ENCODE assay signal across 1 cellular context in genomic region chr19:56121180-56122167, GRCh38.
TF ChIP-seq lines count a peak whose summit lies in the region.

ZNF787 (minus strand) TSS chr19:56121295; CDS start chr19:56103217, 18,078 bp downstream.

TF ChIP-seq in HepG2, 621 proteins besides CTCF, POLR2A, EP300 and RAD21 (continued from another document and continues in another):
- TF ChIP-seq MNT (IDR thresholded peaks at IDR 0.05): peak; percentile 45; the same call in 1 of the 2 replicates
- peak; percentile 63; the same call in 1 of the 2 replicates for TF ChIP-seq ZNF280D (CRISPR knock-in tag; IDR thresholded peaks at IDR 0.05)
- TF ChIP-seq REL (CRISPR knock-in tag; conservative IDR thresholded peaks at IDR 0.05): no peak
- no peak for TF ChIP-seq SNAPC2 (CRISPR knock-in tag; IDR thresholded peaks at IDR 0.05)
- no peak for TF ChIP-seq ZNF251 (CRISPR knock-in tag; IDR thresholded peaks at IDR 0.05)
- peak; percentile 74; the same call in 1 of the 2 replicates for TF ChIP-seq SMAD1 (CRISPR knock-in tag; IDR thresholded peaks at IDR 0.05; ENCODE audit: borderline replicate concordance, low read depth)
- TF ChIP-seq NFYC (CRISPR knock-in tag; IDR thresholded peaks at IDR 0.05): no peak
- TF ChIP-seq YEATS4 (CRISPR knock-in tag; IDR thresholded peaks at IDR 0.05; ENCODE audit: borderline replicate concordance): 0 out of 2 replicates have a peak, but pooled peaks have one; percentile 24
- no peak for TF ChIP-seq NFYB (CRISPR knock-in tag; IDR thresholded peaks at IDR 0.05)
- TF ChIP-seq ASH2L (IDR thresholded peaks at IDR 0.05; ENCODE audit: insufficient read length, low read depth, low read length): peak; percentile 58
- no peak for TF ChIP-seq NKX3-1 (CRISPR knock-in tag; IDR thresholded peaks at IDR 0.05)
- no peak for TF ChIP-seq ZNF776 (CRISPR knock-in tag; IDR thresholded peaks at IDR 0.05)
- peak; percentile 95 for TF ChIP-seq ETV5 (CRISPR knock-in tag; IDR thresholded peaks at IDR 0.05; ENCODE audit: borderline replicate concordance)
- no peak for TF ChIP-seq RXRA (CRISPR knock-in tag; IDR thresholded peaks at IDR 0.05)
- TF ChIP-seq ZNF782 (CRISPR knock-in tag; IDR thresholded peaks at IDR 0.05; ENCODE audit: borderline replicate concordance): peak; percentile 73; the same call in 1 of the 2 replicates
- TF ChIP-seq ZFP1 (CRISPR knock-in tag; IDR thresholded peaks at IDR 0.05): no peak
- peak; percentile 60; the same call in 1 of the 2 replicates for TF ChIP-seq ZNF414 (CRISPR knock-in tag; IDR thresholded peaks at IDR 0.05)
- no peak; the same call in 1 of the 2 replicates for TF ChIP-seq ZNF331 (CRISPR knock-in tag; IDR thresholded peaks at IDR 0.05)
- peak; percentile 57; the same call in 1 of the 2 replicates for TF ChIP-seq ERF (CRISPR knock-in tag; IDR thresholded peaks at IDR 0.05)
- TF ChIP-seq PBX3 (CRISPR knock-in tag; IDR thresholded peaks at IDR 0.05; ENCODE audit: borderline replicate concordance): no peak
- TF ChIP-seq ZNF44 (CRISPR knock-in tag; IDR thresholded peaks at IDR 0.05): no peak
- TF ChIP-seq NR1H2 (CRISPR knock-in tag; IDR thresholded peaks at IDR 0.05; ENCODE audit: borderline replicate concordance, low read depth): no peak
- TF ChIP-seq ZNF550 (CRISPR knock-in tag; IDR thresholded peaks at IDR 0.05; ENCODE audit: borderline replicate concordance): no peak
- no peak for TF ChIP-seq SIX1 (CRISPR knock-in tag; IDR thresholded peaks at IDR 0.05; ENCODE audit: borderline replicate concordance)
- TF ChIP-seq TSC22D2 (CRISPR knock-in tag; IDR thresholded peaks at IDR 0.05; ENCODE audit: borderline replicate concordance): no peak
- peak; percentile 78; the same call in 1 of the 2 replicates for TF ChIP-seq MTA1 (CRISPR knock-in tag; IDR thresholded peaks at IDR 0.05; ENCODE audit: borderline replicate concordance)
- TF ChIP-seq XBP1 (CRISPR knock-in tag; IDR thresholded peaks at IDR 0.05): no peak
- TF ChIP-seq ARID3A (IDR thresholded peaks at IDR 0.05; ENCODE audit: low read depth, low read length): no peak; the same call in 1 of the 2 replicates
- no peak for TF ChIP-seq GZF1 (CRISPR knock-in tag; IDR thresholded peaks at IDR 0.05)
- TF ChIP-seq DDIT3 (CRISPR knock-in tag; IDR thresholded peaks at IDR 0.05): no peak
- no peak for TF ChIP-seq ZKSCAN1 (IDR thresholded peaks at IDR 0.05; ENCODE audit: low read length)
- no peak for TF ChIP-seq MAFG (CRISPR knock-in tag; IDR thresholded peaks at IDR 0.05)
- no peak for TF ChIP-seq ZHX2 (IDR thresholded peaks at IDR 0.05; ENCODE audit: low read depth)
- no peak for TF ChIP-seq ZHX2 (CRISPR knock-in tag; IDR thresholded peaks at IDR 0.05; ENCODE audit: borderline replicate concordance)
- no peak; the same call in 1 of the 2 replicates for TF ChIP-seq ZNF816 (CRISPR knock-in tag; IDR thresholded peaks at IDR 0.05; ENCODE audit: borderline replicate concordance)
- peak; percentile 94 for TF ChIP-seq KAT8 (CRISPR knock-in tag; IDR thresholded peaks at IDR 0.05)
- TF ChIP-seq PRDM10 (CRISPR knock-in tag; IDR thresholded peaks at IDR 0.05; ENCODE audit: low read depth): peak; percentile 35; the same call in 1 of the 2 replicates
- no peak for TF ChIP-seq NFIC (IDR thresholded peaks at IDR 0.05; ENCODE audit: low read length)
- TF ChIP-seq ZNF124 (CRISPR knock-in tag; IDR thresholded peaks at IDR 0.05): no peak
